ENCODE assay signal across 2 cellular contexts in genomic region chr12:65720739-65721138, GRCh38.
TF ChIP-seq lines count a peak whose summit lies in the region.

No MANE protein-coding gene starts in this region.

TF ChIP-seq in GM23338, 12 proteins besides CTCF, POLR2A, EP300 and RAD21 (continued from another document):
- no peak for TF ChIP-seq ZNF462 (CRISPR knock-in tag; IDR thresholded peaks at IDR 0.05)

TF ChIP-seq in SK-N-SH treated with all-trans-retinoic acid at 6 μM for 48 hours, 23 proteins besides CTCF, POLR2A, EP300 and RAD21 (continued from another document):
- TF ChIP-seq, protein P1, sequence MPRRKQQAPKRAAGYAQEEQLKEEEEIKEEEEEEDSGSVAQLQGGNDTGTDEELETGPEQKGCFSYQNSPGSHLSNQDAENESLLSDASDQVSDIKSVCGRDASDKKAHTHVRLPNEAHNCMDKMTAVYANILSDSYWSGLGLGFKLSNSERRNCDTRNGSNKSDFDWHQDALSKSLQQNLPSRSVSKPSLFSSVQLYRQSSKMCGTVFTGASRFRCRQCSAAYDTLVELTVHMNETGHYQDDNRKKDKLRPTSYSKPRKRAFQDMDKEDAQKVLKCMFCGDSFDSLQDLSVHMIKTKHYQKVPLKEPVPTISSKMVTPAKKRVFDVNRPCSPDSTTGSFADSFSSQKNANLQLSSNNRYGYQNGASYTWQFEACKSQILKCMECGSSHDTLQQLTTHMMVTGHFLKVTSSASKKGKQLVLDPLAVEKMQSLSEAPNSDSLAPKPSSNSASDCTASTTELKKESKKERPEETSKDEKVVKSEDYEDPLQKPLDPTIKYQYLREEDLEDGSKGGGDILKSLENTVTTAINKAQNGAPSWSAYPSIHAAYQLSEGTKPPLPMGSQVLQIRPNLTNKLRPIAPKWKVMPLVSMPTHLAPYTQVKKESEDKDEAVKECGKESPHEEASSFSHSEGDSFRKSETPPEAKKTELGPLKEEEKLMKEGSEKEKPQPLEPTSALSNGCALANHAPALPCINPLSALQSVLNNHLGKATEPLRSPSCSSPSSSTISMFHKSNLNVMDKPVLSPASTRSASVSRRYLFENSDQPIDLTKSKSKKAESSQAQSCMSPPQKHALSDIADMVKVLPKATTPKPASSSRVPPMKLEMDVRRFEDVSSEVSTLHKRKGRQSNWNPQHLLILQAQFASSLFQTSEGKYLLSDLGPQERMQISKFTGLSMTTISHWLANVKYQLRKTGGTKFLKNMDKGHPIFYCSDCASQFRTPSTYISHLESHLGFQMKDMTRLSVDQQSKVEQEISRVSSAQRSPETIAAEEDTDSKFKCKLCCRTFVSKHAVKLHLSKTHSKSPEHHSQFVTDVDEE (CRISPR knock-in tag; IDR thresholded peaks at IDR 0.05): no peak
